19 cellular contexts compared by ENCODE assay signal in the genomic region with DNA sequence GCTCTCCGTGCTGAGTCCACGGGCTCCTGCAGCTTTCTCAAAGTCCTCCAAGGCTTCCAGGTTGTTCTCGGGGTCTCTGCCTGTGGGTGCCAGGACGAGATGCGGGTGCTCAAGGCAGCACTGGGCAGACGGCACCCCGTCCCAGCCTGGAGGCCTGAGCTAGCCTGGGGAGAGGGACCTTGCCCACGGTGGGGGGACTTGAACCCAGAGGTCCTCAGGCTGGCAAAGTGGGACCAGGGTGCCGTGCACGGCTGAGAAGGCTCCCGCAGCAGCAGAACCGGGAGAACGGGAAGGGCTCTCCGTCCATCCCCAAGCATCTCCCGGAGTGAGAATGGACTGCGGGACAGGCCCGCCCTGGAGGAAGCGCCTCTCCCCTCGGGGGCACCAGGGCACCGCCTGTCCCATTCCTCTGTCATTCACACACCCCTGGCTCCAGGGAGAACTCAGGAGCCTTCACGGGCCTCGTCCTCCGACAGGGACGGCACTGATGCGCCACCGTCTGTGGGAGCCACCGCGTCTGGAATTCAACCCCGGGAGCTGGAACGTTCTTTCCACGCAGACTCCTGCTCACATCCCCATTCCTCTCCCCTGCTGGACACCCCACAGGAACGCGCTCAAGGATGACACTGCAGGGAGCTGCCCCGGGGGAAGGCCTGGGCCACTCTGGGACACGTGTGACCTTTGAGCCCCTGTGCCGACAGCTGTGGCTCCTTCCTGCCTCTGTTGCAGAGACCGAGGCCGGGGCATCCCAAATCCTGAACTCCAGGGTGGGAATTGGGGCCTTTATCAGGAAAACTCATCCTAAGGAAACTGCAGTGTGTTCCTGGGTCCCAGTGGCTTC. TPM values are rescaled to one million over a fixed set of nuclear protein-coding genes. Genes with fewer than 3 reads are reported as not detected.
DNase-seq lines count a peak whose midpoint lies in the region; ATAC-seq and TF ChIP-seq lines count a peak whose summit lies in the region.
"Had no signal": no experiment of that assay in that cellular context is flagged by ENCODE, and none has a peak within 500 bp of the region (broad histone marks: within the 10 kb centered on the region; RNA-seq: fewer than 3 reads in every experiment).

No MANE protein-coding gene starts in this region.

- H3K27me3 ChIP-seq in heart right ventricle: peaks cover 0 to 16% (median 0%) of the 10 kb centered on the region in 7 donors
- H3K27me3 ChIP-seq: BE2C, MG63, Peyer's patch had no signal

- peaks cover 19% of the 10 kb centered on the region for H3K27me3 Mint-ChIP-seq in activated CD8-positive, alpha-beta memory T cell treated with anti-CD3 and anti-CD28 coated beads, Interleukin-2, amount 10 ng/mL, durations not matched to agents 7 days and 5 days
- H3K27me3 Mint-ChIP-seq in stimulated activated memory B cell treated with anti-CD40 and anti-IgM and Interleukin-4, amounts not matched to agents 10 μg/mL and 1 μg/mL and 100 μg/mL, for 72 hours: peaks cover 63% of the 10 kb centered on the region

- H3K4me1 ChIP-seq in heart right ventricle: peaks cover 0 to 17% (median 3%) of the 10 kb centered on the region in 9 donors
- H3K4me1 ChIP-seq: Peyer's patch had no signal

- 71 to 72% methylated on average over 37 to 38 of the region's 38 CpGs for WGBS in heart right ventricle, 2 donors

- no peaks in the 10 kb centered on the region for H3K36me3 Mint-ChIP-seq in activated CD8-positive, alpha-beta memory T cell treated with anti-CD3 and anti-CD28 coated beads, Interleukin-2, amount 10 ng/mL, durations not matched to agents 7 days and 5 days
- no peaks in the 10 kb centered on the region for H3K36me3 Mint-ChIP-seq in stimulated activated memory B cell treated with anti-CD40 and anti-IgM and Interleukin-4, amounts not matched to agents 10 μg/mL and 1 μg/mL and 100 μg/mL, for 72 hours
- H3K36me3 Mint-ChIP-seq: CD8-positive, alpha-beta T cell had no signal

- no peaks in the 10 kb centered on the region for H3K9me3 Mint-ChIP-seq in activated CD8-positive, alpha-beta memory T cell treated with anti-CD3 and anti-CD28 coated beads, Interleukin-2, amount 10 ng/mL, durations not matched to agents 7 days and 5 days (ENCODE audit: low read depth)
- peaks cover 4% of the 10 kb centered on the region for H3K9me3 Mint-ChIP-seq in stimulated activated memory B cell treated with anti-CD40 and anti-IgM and Interleukin-4, amounts not matched to agents 10 μg/mL and 1 μg/mL and 100 μg/mL, for 72 hours
- H3K9me3 Mint-ChIP-seq: CD8-positive, alpha-beta T cell had no signal

- H3K36me3 ChIP-seq in heart right ventricle: no peaks in the 10 kb centered on the region
- H3K36me3 ChIP-seq: BE2C, MG63, Peyer's patch had no signal

- no peak overlapping the region for H3K4me3 ChIP-seq in heart right ventricle
- H3K4me3 ChIP-seq: MG63, Peyer's patch had no signal

- no peak for TF ChIP-seq CTCF in heart right ventricle (IDR thresholded peaks at IDR 0.05)

- H3K27ac ChIP-seq in heart right ventricle: peak overlapping the region in 3 of 10 donors; percentile 26 to 58 (median 45)
- H3K27ac ChIP-seq: Peyer's patch had no signal

- intact Hi-C loops in heart right ventricle (cut with DNase I): no loop called here

- H3K27ac Mint-ChIP-seq in activated CD8-positive, alpha-beta memory T cell treated with anti-CD3 and anti-CD28 coated beads, Interleukin-2, amount 10 ng/mL, durations not matched to agents 7 days and 5 days: no peak overlapping the region
- no peak overlapping the region for H3K27ac Mint-ChIP-seq in stimulated activated memory B cell treated with anti-CD40 and anti-IgM and Interleukin-4, amounts not matched to agents 10 μg/mL and 1 μg/mL and 100 μg/mL, for 72 hours
- H3K27ac Mint-ChIP-seq: CD8-positive, alpha-beta T cell had no signal

- ATAC-seq in activated CD8-positive, alpha-beta memory T cell treated with anti-CD3 and anti-CD28 coated beads, Interleukin-2, amount 10 ng/mL, durations not matched to agents 7 days and 5 days: no peak
- peak in 7 of 8 donors; percentile 12 to 65 (median 37) for ATAC-seq in heart right ventricle
- ATAC-seq in stimulated activated memory B cell treated with anti-CD40 and anti-IgM and Interleukin-4, amounts not matched to agents 10 μg/mL and 1 μg/mL and 100 μg/mL, for 72 hours: no peak
- ATAC-seq: CD8-positive, alpha-beta T cell had no signal

- no peak overlapping the region for H3K4me3 Mint-ChIP-seq in activated CD8-positive, alpha-beta memory T cell treated with anti-CD3 and anti-CD28 coated beads, Interleukin-2, amount 10 ng/mL, durations not matched to agents 7 days and 5 days
- H3K4me3 Mint-ChIP-seq in stimulated activated memory B cell treated with anti-CD40 and anti-IgM and Interleukin-4, amounts not matched to agents 10 μg/mL and 1 μg/mL and 100 μg/mL, for 72 hours: no peak overlapping the region
- H3K4me3 Mint-ChIP-seq: CD8-positive, alpha-beta T cell had no signal

- CTCF ChIA-PET in activated CD8-positive, alpha-beta memory T cell treated with anti-CD3 and anti-CD28 coated beads, Interleukin-2, amount 10 ng/mL, durations not matched to agents 7 days and 5 days (lab: Charles Lee): no interaction called here

- no peaks in the 10 kb centered on the region for H3K9me3 ChIP-seq in heart right ventricle
- H3K9me3 ChIP-seq: BE2C, MG63, Peyer's patch had no signal

- peaks cover 6% of the 10 kb centered on the region for H3K4me1 Mint-ChIP-seq in activated CD8-positive, alpha-beta memory T cell treated with anti-CD3 and anti-CD28 coated beads, Interleukin-2, amount 10 ng/mL, durations not matched to agents 7 days and 5 days
- no peaks in the 10 kb centered on the region for H3K4me1 Mint-ChIP-seq in stimulated activated memory B cell treated with anti-CD40 and anti-IgM and Interleukin-4, amounts not matched to agents 10 μg/mL and 1 μg/mL and 100 μg/mL, for 72 hours

- in situ Hi-C loops in G401 (cut with HindIII; ENCODE audit: low sequenced_read_pairs): no loop called here

- peak; percentile 33 for DNase-seq in activated CD8-positive, alpha-beta memory T cell treated with anti-CD3 and anti-CD28 coated beads, Interleukin-2, amount 10 ng/mL, durations not matched to agents 7 days and 5 days
- no peak for DNase-seq in activated CD8-positive, alpha-beta memory T cell treated with anti-CD3 and anti-CD28 coated beads, Interleukin-2, amount 50 U/mL, for 4 hours
- DNase-seq in heart right ventricle: peak; percentile 50 to 61
- peak; percentile 83 for DNase-seq in mesenteric fat pad (ENCODE audit: low spot score)
- DNase-seq in ureter (ENCODE audit: low spot score): peak; percentile 36
- DNase-seq in NCI-H524 (lab: John Stamatoyannopoulos, UW): no peak
- DNase-seq in G401 (ENCODE audit: low spot score): no peak
- DNase-seq: 8988T, BE2C, DMS79, MG63, NCI-H1092, NCI-H146, NCI-H2081, NCI-H510A had no signal

RNA-seq across cellular contexts. Expression of a gene that starts 16.3 kb away (rescaled TPM):
- total RNA-seq in activated CD8-positive, alpha-beta memory T cell treated with anti-CD3 and anti-CD28 coated beads, Interleukin-2, amount 10 ng/mL, durations not matched to agents 7 days and 5 days: not detected
- under 1 TPM in 1 of 10 donors, not detected in 9; 0.75 TPM for total RNA-seq in heart right ventricle
- polyA plus RNA-seq in heart right ventricle: not detected
- total RNA-seq in mesenteric fat pad: not detected
- total RNA-seq in ureter: not detected
- total RNA-seq in G401 (2014; rRNA removed; shearing (Covaris generic)): not detected in 2 replicates
- total RNA-seq: CD8-positive, alpha-beta T cell; H7; Peyer's patch had no signal

RNA-seq across cellular contexts. Expression of a gene that starts 49.6 kb away (rescaled TPM):
- not detected for total RNA-seq in activated CD8-positive, alpha-beta memory T cell treated with anti-CD3 and anti-CD28 coated beads, Interleukin-2, amount 10 ng/mL, durations not matched to agents 7 days and 5 days
- 1 to 10 TPM in 7 of 10 donors, under 1 TPM in 3; 0.25 to 2.7 (median 1.6) TPM for total RNA-seq in heart right ventricle
- polyA plus RNA-seq in heart right ventricle: 1 to 10 TPM in 1 of 2 donors, under 1 TPM in 1; 0.55 to 2.9 TPM
- 2.3 TPM for total RNA-seq in mesenteric fat pad
- total RNA-seq in ureter: 25.4 TPM
- not detected in 2 replicates for total RNA-seq in G401 (2014; rRNA removed; shearing (Covaris generic))
- total RNA-seq: CD8-positive, alpha-beta T cell; H7 had no signal

Comparison
In these comparisons a context has a peak if more than half of its experiments do, and no peak if none do; other contexts are left out.
1. DNase-seq: peak in activated CD8-positive, alpha-beta memory T cell treated with anti-CD3 and anti-CD28 coated beads, Interleukin-2, amount 10 ng/mL, durations not matched to agents 7 days and 5 days (single experiment), heart right ventricle (2 of 2), mesenteric fat pad (single experiment) and ureter (single experiment); none in activated CD8-positive, alpha-beta memory T cell treated with anti-CD3 and anti-CD28 coated beads, Interleukin-2, amount 50 U/mL, for 4 hours (single experiment), NCI-H524 (0 of 2) and G401 (single experiment).
2. ATAC-seq: peak in heart right ventricle (7 of 8); none in activated CD8-positive, alpha-beta memory T cell treated with anti-CD3 and anti-CD28 coated beads, Interleukin-2, amount 10 ng/mL, durations not matched to agents 7 days and 5 days (single experiment) and stimulated activated memory B cell treated with anti-CD40 and anti-IgM and Interleukin-4, amounts not matched to agents 10 μg/mL and 1 μg/mL and 100 μg/mL, for 72 hours (single experiment).